ENCODE assay signal across 18 cellular contexts in genomic region chr16:12796498-12796897, GRCh38.
"Had no signal": no experiment of that assay in that cellular context is flagged by ENCODE, and none has a peak within 500 bp of the region (broad histone marks: within the 10 kb centered on the region; RNA-seq: fewer than 3 reads in every experiment).

No MANE protein-coding gene starts in this region.

- H3K27me3 Mint-ChIP-seq: activated CD4-positive, alpha-beta T cell treated with anti-CD3 and anti-CD28 coated beads, Interleukin-2, amount 10 ng/mL, durations not matched to agents 24 days and 14 days; activated naive CD8-positive, alpha-beta T cell; stimulated activated naive CD8-positive, alpha-beta T cell treated with anti-CD3 and anti-CD28 coated beads, Interleukin-15, amount 100 ng/mL, for 72 hours; type B pancreatic cell had no signal

- DNase-seq: activated CD4-positive, alpha-beta T cell treated with anti-CD3 and anti-CD28 coated beads, Interleukin-2, amount 10 ng/mL, durations not matched to agents 24 days and 14 days; activated CD4-positive, CD25-positive, alpha-beta regulatory T cell; activated CD8-positive, alpha-beta memory T cell treated with anti-CD3 and anti-CD28 coated beads, Interleukin-2, amount 50 U/mL, for 4 hours; activated CD8-positive, alpha-beta T cell treated with anti-CD3 and anti-CD28 coated beads, Interleukin-2, amount 10 ng/mL, durations not matched to agents 7 days and 5 days; activated gamma-delta T cell; activated T-cell treated with anti-CD3 and anti-CD28 coated beads, Interleukin-2, amount 50 U/mL, for 48 hours; cerebellar nuclear complex; dermis blood vessel endothelial cell; heart left ventricle; naive B cell; ovary; sigmoid colon; stimulated activated CD4-positive, alpha-beta T cell treated with anti-CD3 and anti-CD28 coated beads, Interleukin-1b, Interleukin-23, amount 100 ng/mL, for 48 hours; stimulated activated naive CD8-positive, alpha-beta T cell treated with anti-CD3 and anti-CD28 coated beads, Interleukin-15, amount 100 ng/mL, for 72 hours had no signal

- H3K27ac Mint-ChIP-seq: activated CD4-positive, alpha-beta T cell treated with anti-CD3 and anti-CD28 coated beads, Interleukin-2, amount 10 ng/mL, durations not matched to agents 24 days and 14 days; activated CD8-positive, alpha-beta T cell treated with anti-CD3 and anti-CD28 coated beads, Interleukin-2, amount 10 ng/mL, durations not matched to agents 7 days and 5 days; activated naive CD8-positive, alpha-beta T cell; naive B cell; neural progenitor cell; type B pancreatic cell had no signal

- H3K4me3 Mint-ChIP-seq: activated CD4-positive, alpha-beta T cell treated with anti-CD3 and anti-CD28 coated beads, Interleukin-2, amount 10 ng/mL, durations not matched to agents 24 days and 14 days; activated CD8-positive, alpha-beta T cell treated with anti-CD3 and anti-CD28 coated beads, Interleukin-2, amount 10 ng/mL, durations not matched to agents 7 days and 5 days; activated naive CD8-positive, alpha-beta T cell; neural progenitor cell; stimulated activated naive CD8-positive, alpha-beta T cell treated with anti-CD3 and anti-CD28 coated beads, Interleukin-15, amount 100 ng/mL, for 72 hours; type B pancreatic cell had no signal

- H3K36me3 ChIP-seq: breast epithelium, heart left ventricle, neural progenitor cell, ovary, sigmoid colon had no signal

- ATAC-seq: activated CD8-positive, alpha-beta T cell treated with anti-CD3 and anti-CD28 coated beads, Interleukin-2, amount 10 ng/mL, durations not matched to agents 7 days and 5 days; heart left ventricle; stimulated activated naive CD8-positive, alpha-beta T cell treated with anti-CD3 and anti-CD28 coated beads, Interleukin-15, amount 100 ng/mL, for 72 hours had no signal

- H3K27me3 ChIP-seq: breast epithelium, heart left ventricle, neural progenitor cell, ovary, sigmoid colon had no signal

- H3K4me3 ChIP-seq: breast epithelium, heart left ventricle, neural progenitor cell, ovary, sigmoid colon had no signal

- H3K36me3 Mint-ChIP-seq: neural progenitor cell, type B pancreatic cell had no signal
